1 cellular context compared by ENCODE assay signal in genomic region chr6:36336779-36337194, GRCh38.
TF ChIP-seq lines count a peak whose summit lies in the region.

A gene with protein sequence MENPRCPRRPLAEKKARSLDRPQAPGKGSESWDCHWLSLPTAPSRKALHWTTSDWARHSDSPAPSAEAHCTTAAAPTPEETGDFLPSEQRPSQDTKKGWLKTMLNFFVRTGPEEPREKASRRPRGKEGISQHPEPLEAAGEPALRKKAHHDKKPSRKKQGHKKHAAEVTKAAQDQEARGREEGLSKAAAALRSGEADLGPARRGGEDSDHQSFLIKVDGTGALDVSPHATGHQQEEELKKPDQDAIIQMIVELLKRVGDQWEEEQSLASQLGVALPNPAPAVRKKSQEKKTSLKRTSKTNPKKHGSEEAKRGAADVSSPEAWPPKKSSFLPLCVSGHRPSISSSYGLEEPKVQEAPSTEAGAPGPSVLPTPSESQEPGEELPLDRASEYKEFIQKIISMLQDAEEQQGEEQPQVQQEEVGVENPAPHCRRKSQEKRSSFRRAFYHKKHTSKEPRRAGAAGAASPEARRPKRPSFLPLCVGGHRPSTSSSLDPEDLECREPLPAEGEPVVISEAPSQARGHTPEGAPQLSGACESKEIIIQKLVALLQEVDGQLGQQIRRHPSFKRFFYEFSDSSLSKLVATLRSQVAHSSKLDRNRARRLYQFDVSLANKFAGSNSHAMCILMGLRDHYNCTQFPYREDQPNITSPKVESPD (minus strand): TSS chr6:36336888. CDS start chr6:36330690, 6,198 bp downstream.

TF ChIP-seq in GM12878, 131 proteins besides CTCF, POLR2A, EP300 and RAD21 (continued from another document and continues in another):
- TF ChIP-seq RUNX3 (IDR thresholded peaks at IDR 0.05; ENCODE audit: low read length) (peak; percentile 48), E4F1 (IDR thresholded peaks at IDR 0.05; ENCODE audit: borderline replicate concordance, partially characterized antibody) (no peak), MYC (IDR thresholded peaks at IDR 0.05; ENCODE audit: insufficient read depth, insufficient read length, insufficient replicate concordance, low read length, severe bottlenecking) (no peak), SMAD5 (IDR thresholded peaks at IDR 0.05; ENCODE audit: low read depth) (no peak), NR2C2 (IDR thresholded peaks at IDR 0.05; ENCODE audit: borderline replicate concordance, control insufficient read depth, insufficient read length, low read depth) (no peak), RELB (IDR thresholded peaks at IDR 0.05; ENCODE audit: low read depth) (peak; percentile 69), RCOR1 (conservative IDR thresholded peaks at IDR 0.05; ENCODE audit: low read depth, low read length) (no peak), RFX5 (IDR thresholded peaks at IDR 0.05; ENCODE audit: low read depth, low read length) (no peak), ZNF207 (IDR thresholded peaks at IDR 0.05; ENCODE audit: borderline replicate concordance) (no peak), ZNF622 (IDR thresholded peaks at IDR 0.05) (no peak), MEF2A (IDR thresholded peaks at IDR 0.05; ENCODE audit: insufficient read depth, low read depth, low read length) (0 out of 2 replicates have a peak, but pooled peaks have one; percentile 6), POU2F2 (IDR thresholded peaks at IDR 0.05; ENCODE audit: borderline replicate concordance, low read depth, low read length) (no peak), ZNF384 (IDR thresholded peaks at IDR 0.05; ENCODE audit: borderline replicate concordance, low read depth, low read length) (no peak), NFIC (IDR thresholded peaks at IDR 0.05; ENCODE audit: low read depth, low read length) (no peak), NR2C1 (IDR thresholded peaks at IDR 0.05) (no peak), CHD4 (IDR thresholded peaks at IDR 0.05) (no peak), TCF3 (IDR thresholded peaks at IDR 0.05; ENCODE audit: borderline replicate concordance, insufficient read depth, low read depth, low read length) (no peak), EED (IDR thresholded peaks at IDR 0.05; ENCODE audit: low read depth) (peak; percentile 63), IKZF1 (conservative IDR thresholded peaks at IDR 0.05) (peak; percentile 77), CREM (IDR thresholded peaks at IDR 0.05; ENCODE audit: low read depth) (no peak), KDM1A (IDR thresholded peaks at IDR 0.05; ENCODE audit: borderline replicate concordance) (no peak), STAT1 (conservative IDR thresholded peaks at IDR 0.05) (no peak), SREBF1 (IDR thresholded peaks at IDR 0.05; ENCODE audit: low read length) (no peak), SIN3A (IDR thresholded peaks at IDR 0.05; ENCODE audit: low read depth, low read length) (no peak), SP1 (IDR thresholded peaks at IDR 0.05; ENCODE audit: low read depth, low read length) (no peak)
- TF ChIP-seq, protein P1, sequence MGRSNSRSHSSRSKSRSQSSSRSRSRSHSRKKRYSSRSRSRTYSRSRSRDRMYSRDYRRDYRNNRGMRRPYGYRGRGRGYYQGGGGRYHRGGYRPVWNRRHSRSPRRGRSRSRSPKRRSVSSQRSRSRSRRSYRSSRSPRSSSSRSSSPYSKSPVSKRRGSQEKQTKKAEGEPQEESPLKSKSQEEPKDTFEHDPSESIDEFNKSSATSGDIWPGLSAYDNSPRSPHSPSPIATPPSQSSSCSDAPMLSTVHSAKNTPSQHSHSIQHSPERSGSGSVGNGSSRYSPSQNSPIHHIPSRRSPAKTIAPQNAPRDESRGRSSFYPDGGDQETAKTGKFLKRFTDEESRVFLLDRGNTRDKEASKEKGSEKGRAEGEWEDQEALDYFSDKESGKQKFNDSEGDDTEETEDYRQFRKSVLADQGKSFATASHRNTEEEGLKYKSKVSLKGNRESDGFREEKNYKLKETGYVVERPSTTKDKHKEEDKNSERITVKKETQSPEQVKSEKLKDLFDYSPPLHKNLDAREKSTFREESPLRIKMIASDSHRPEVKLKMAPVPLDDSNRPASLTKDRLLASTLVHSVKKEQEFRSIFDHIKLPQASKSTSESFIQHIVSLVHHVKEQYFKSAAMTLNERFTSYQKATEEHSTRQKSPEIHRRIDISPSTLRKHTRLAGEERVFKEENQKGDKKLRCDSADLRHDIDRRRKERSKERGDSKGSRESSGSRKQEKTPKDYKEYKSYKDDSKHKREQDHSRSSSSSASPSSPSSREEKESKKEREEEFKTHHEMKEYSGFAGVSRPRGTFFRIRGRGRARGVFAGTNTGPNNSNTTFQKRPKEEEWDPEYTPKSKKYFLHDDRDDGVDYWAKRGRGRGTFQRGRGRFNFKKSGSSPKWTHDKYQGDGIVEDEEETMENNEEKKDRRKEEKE (IDR thresholded peaks at IDR 0.05), result no peak
- TF ChIP-seq, protein P2, sequence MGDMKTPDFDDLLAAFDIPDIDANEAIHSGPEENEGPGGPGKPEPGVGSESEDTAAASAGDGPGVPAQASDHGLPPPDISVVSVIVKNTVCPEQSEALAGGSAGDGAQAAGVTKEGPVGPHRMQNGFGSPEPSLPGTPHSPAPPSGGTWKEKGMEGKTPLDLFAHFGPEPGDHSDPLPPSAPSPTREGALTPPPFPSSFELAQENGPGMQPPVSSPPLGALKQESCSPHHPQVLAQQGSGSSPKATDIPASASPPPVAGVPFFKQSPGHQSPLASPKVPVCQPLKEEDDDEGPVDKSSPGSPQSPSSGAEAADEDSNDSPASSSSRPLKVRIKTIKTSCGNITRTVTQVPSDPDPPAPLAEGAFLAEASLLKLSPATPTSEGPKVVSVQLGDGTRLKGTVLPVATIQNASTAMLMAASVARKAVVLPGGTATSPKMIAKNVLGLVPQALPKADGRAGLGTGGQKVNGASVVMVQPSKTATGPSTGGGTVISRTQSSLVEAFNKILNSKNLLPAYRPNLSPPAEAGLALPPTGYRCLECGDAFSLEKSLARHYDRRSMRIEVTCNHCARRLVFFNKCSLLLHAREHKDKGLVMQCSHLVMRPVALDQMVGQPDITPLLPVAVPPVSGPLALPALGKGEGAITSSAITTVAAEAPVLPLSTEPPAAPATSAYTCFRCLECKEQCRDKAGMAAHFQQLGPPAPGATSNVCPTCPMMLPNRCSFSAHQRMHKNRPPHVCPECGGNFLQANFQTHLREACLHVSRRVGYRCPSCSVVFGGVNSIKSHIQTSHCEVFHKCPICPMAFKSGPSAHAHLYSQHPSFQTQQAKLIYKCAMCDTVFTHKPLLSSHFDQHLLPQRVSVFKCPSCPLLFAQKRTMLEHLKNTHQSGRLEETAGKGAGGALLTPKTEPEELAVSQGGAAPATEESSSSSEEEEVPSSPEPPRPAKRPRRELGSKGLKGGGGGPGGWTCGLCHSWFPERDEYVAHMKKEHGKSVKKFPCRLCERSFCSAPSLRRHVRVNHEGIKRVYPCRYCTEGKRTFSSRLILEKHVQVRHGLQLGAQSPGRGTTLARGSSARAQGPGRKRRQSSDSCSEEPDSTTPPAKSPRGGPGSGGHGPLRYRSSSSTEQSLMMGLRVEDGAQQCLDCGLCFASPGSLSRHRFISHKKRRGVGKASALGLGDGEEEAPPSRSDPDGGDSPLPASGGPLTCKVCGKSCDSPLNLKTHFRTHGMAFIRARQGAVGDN (IDR thresholded peaks at IDR 0.05), result peak; percentile 29; the same call in 1 of the 2 replicates
- TF ChIP-seq, protein P3, sequence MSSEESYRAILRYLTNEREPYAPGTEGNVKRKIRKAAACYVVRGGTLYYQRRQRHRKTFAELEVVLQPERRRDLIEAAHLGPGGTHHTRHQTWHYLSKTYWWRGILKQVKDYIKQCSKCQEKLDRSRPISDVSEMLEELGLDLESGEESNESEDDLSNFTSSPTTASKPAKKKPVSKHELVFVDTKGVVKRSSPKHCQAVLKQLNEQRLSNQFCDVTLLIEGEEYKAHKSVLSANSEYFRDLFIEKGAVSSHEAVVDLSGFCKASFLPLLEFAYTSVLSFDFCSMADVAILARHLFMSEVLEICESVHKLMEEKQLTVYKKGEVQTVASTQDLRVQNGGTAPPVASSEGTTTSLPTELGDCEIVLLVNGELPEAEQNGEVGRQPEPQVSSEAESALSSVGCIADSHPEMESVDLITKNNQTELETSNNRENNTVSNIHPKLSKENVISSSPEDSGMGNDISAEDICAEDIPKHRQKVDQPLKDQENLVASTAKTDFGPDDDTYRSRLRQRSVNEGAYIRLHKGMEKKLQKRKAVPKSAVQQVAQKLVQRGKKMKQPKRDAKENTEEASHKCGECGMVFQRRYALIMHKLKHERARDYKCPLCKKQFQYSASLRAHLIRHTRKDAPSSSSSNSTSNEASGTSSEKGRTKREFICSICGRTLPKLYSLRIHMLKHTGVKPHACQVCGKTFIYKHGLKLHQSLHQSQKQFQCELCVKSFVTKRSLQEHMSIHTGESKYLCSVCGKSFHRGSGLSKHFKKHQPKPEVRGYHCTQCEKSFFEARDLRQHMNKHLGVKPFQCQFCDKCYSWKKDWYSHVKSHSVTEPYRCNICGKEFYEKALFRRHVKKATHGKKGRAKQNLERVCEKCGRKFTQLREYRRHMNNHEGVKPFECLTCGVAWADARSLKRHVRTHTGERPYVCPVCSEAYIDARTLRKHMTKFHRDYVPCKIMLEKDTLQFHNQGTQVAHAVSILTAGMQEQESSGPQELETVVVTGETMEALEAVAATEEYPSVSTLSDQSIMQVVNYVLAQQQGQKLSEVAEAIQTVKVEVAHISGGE (CRISPR knock-in tag; IDR thresholded peaks at IDR 0.05), result no peak
- TF ChIP-seq, protein P4, sequence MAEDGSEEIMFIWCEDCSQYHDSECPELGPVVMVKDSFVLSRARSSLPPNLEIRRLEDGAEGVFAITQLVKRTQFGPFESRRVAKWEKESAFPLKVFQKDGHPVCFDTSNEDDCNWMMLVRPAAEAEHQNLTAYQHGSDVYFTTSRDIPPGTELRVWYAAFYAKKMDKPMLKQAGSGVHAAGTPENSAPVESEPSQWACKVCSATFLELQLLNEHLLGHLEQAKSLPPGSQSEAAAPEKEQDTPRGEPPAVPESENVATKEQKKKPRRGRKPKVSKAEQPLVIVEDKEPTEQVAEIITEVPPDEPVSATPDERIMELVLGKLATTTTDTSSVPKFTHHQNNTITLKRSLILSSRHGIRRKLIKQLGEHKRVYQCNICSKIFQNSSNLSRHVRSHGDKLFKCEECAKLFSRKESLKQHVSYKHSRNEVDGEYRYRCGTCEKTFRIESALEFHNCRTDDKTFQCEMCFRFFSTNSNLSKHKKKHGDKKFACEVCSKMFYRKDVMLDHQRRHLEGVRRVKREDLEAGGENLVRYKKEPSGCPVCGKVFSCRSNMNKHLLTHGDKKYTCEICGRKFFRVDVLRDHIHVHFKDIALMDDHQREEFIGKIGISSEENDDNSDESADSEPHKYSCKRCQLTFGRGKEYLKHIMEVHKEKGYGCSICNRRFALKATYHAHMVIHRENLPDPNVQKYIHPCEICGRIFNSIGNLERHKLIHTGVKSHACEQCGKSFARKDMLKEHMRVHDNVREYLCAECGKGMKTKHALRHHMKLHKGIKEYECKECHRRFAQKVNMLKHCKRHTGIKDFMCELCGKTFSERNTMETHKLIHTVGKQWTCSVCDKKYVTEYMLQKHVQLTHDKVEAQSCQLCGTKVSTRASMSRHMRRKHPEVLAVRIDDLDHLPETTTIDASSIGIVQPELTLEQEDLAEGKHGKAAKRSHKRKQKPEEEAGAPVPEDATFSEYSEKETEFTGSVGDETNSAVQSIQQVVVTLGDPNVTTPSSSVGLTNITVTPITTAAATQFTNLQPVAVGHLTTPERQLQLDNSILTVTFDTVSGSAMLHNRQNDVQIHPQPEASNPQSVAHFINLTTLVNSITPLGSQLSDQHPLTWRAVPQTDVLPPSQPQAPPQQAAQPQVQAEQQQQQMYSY (CRISPR knock-in tag; IDR thresholded peaks at IDR 0.05), result no peak
- TF ChIP-seq, protein P5, sequence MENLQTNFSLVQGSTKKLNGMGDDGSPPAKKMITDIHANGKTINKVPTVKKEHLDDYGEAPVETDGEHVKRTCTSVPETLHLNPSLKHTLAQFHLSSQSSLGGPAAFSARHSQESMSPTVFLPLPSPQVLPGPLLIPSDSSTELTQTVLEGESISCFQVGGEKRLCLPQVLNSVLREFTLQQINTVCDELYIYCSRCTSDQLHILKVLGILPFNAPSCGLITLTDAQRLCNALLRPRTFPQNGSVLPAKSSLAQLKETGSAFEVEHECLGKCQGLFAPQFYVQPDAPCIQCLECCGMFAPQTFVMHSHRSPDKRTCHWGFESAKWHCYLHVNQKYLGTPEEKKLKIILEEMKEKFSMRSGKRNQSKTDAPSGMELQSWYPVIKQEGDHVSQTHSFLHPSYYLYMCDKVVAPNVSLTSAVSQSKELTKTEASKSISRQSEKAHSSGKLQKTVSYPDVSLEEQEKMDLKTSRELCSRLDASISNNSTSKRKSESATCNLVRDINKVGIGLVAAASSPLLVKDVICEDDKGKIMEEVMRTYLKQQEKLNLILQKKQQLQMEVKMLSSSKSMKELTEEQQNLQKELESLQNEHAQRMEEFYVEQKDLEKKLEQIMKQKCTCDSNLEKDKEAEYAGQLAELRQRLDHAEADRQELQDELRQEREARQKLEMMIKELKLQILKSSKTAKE (IDR thresholded peaks at IDR 0.05; ENCODE audit: low read depth, poor library complexity, severe bottlenecking), result no peak
- TF ChIP-seq, protein P6, sequence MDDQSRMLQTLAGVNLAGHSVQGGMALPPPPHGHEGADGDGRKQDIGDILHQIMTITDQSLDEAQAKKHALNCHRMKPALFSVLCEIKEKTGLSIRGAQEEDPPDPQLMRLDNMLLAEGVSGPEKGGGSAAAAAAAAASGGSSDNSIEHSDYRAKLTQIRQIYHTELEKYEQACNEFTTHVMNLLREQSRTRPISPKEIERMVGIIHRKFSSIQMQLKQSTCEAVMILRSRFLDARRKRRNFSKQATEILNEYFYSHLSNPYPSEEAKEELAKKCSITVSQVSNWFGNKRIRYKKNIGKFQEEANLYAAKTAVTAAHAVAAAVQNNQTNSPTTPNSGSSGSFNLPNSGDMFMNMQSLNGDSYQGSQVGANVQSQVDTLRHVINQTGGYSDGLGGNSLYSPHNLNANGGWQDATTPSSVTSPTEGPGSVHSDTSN (IDR thresholded peaks at IDR 0.05; ENCODE audit: insufficient replicate concordance, low read depth, low read length), result no peak
